ENCODE assay signal across 10 cellular contexts in genomic region chr7:128890306-128891109, GRCh38. TPM values are rescaled to one million over a fixed set of nuclear protein-coding genes. Genes with fewer than 3 reads are reported as not detected.
DNase-seq lines count a peak whose midpoint lies in the region; ATAC-seq and TF ChIP-seq lines count a peak whose summit lies in the region.
"Had no signal": no experiment of that assay in that cellular context is flagged by ENCODE, and none has a peak within 500 bp of the region (broad histone marks: within the 10 kb centered on the region; RNA-seq: fewer than 3 reads in every experiment).

No MANE protein-coding gene starts in this region.

- TF ChIP-seq CTCF in coronary artery (IDR thresholded peaks at IDR 0.05) (no peak), lung (IDR thresholded peaks at IDR 0.05; ENCODE audit: control extremely low read depth, extremely low read depth) (no peak)

- no peaks in the 10 kb centered on the region for H3K9me3 ChIP-seq in lung (ENCODE audit: control insufficient read depth in 2 of 2, insufficient read depth in 1 of 2, low read length in 1 of 2)
- H3K9me3 ChIP-seq: ovary had no signal

- ATAC-seq in lung (ENCODE audit: insufficient read depth, low FRiP score) (peak; percentile 15), GM19035 (IDR thresholded peaks at IDR 0.05; ENCODE audit: unreplicated experiment) (no peak), HG03139 (IDR thresholded peaks at IDR 0.05; ENCODE audit: unreplicated experiment) (no peak)

- DNase-seq in 8988T (peak; percentile 23), LoVo (ENCODE audit: low spot score) (peak; percentile 62), coronary artery (ENCODE audit: low spot score) (no peak), lung (ENCODE audit: low spot score) (no peak), SK-N-DZ (ENCODE audit: low spot score) (no peak), hepatic stellate cell (ENCODE audit: low spot score) (no peak)

- H3K27me3 ChIP-seq in lung (ENCODE audit: control insufficient read depth, insufficient read depth), result no peaks in the 10 kb centered on the region
- H3K27me3 ChIP-seq: ovary had no signal

- H3K27ac ChIP-seq in coronary artery (no peak overlapping the region), lung (ENCODE audit: low read depth in 1 of 2, low read length in 1 of 2) (no peak overlapping the region)
- H3K27ac ChIP-seq: ovary had no signal

- H3K36me3 ChIP-seq in lung (ENCODE audit: control insufficient read depth in 2 of 2, insufficient read depth in 2 of 2, low read length in 2 of 2), result no peaks in the 10 kb centered on the region
- H3K36me3 ChIP-seq: ovary had no signal

- H3K4me1 ChIP-seq in lung (ENCODE audit: control insufficient read depth in 2 of 2, insufficient read depth in 2 of 2, low read length in 2 of 2), result peaks cover 0 to 3% of the 10 kb centered on the region in 2 donors

- H3K4me3 ChIP-seq in coronary artery (peak overlapping the region; percentile 67), lung (no peak overlapping the region)
- H3K4me3 ChIP-seq: ovary had no signal

- 28 to 29% methylated on average over 61 to 67 of the region's 67 CpGs for WGBS in lung, 2 donors

RNA-seq across cellular contexts. Expression of gene KCP, which starts 20.0 kb away (rescaled TPM):
- total RNA-seq in lung, result 1 to 10 TPM in 1 of 2 donors, under 1 TPM in 1; 0.64 to 3.9 TPM
- under 1 TPM; 0.22 to 0.47 TPM for polyA plus RNA-seq in lung
- polyA plus RNA-seq in SK-N-DZ (2014; cell fraction: cytosol; rRNA removed), result 6.3 and 6.5 TPM in 2 replicates
- polyA plus RNA-seq in SK-N-DZ (2014; cell fraction: nucleus; rRNA removed), result 57.9 and 76.8 TPM in 2 replicates
- polyA plus RNA-seq: CD4-positive, alpha-beta memory T cell had no signal

RNA-seq across cellular contexts. Expression of gene ATP6V1F, which starts 27.9 kb away (rescaled TPM):
- 100 to 1,000 TPM in 1 of 2 donors, 10 to 100 TPM in 1; 43.9 to 165 TPM for total RNA-seq in lung
- 100 to 1,000 TPM; 286 to 383 TPM for polyA plus RNA-seq in lung
- polyA plus RNA-seq in SK-N-DZ (2014; cell fraction: cytosol; rRNA removed), result 217 and 371 TPM in 2 replicates
- 110 and 137 TPM in 2 replicates for polyA plus RNA-seq in SK-N-DZ (2014; cell fraction: nucleus; rRNA removed)

RNA-seq across cellular contexts. Expression of gene IRF5, which starts 47.2 kb away (rescaled TPM):
- 10 to 100 TPM in 1 of 2 donors, 1 to 10 TPM in 1; 6.0 to 34.1 TPM for total RNA-seq in lung
- polyA plus RNA-seq in lung, result 10 to 100 TPM; 22.1 to 26.2 TPM
- polyA plus RNA-seq in SK-N-DZ (2014; cell fraction: cytosol; rRNA removed), result 0.29 and 0.68 TPM in 2 replicates
- 0.85 and 5.3 TPM in 2 replicates for polyA plus RNA-seq in SK-N-DZ (2014; cell fraction: nucleus; rRNA removed)

Comparison
In these comparisons a context has a peak if more than half of its experiments do, and no peak if none do; other contexts are left out.
1. DNase-seq: peak in 8988T (single experiment) and LoVo (single experiment); none in coronary artery (single experiment), lung (single experiment), SK-N-DZ (single experiment) and hepatic stellate cell (single experiment).